Comparison of ENCODE assay signal across 8 cellular contexts in the genomic region with DNA sequence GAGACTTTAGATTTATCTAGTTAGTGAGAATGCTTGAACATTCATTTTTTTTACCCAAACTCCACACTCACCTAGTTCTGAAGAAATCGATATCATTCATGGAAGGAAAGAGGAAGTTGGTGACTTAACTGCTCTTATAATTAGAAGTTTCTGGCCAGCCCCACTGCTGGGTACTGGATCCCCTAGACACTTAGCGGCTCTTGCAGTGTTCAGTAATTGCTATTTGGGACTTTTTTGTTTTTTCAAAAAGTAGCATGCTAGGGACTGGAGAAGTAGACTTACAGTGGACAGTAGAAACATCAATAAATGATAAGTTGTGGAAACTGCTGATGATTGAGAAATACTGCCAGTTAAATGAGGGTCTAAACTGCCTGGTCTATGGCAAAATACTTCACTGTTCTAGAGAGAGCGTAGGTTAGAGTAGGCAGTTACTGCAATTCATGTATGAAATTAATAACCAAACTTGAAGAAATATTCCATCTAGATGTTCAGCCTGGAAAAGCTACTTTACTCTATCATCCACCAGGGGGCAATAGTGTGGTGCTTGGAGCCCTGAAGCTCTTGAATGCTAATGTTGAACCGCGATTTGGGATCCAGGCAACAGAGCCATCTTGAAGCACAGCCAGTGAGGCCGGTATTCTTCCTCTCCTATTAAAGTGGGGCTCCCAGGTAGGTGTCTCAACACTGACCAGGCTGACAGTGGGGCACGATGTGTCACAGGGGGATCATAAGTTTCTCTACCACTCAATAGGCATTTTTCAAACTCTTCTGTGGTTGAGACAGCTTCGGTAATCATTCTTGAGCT.
DNase-seq lines count a peak whose midpoint lies in the region; ATAC-seq and TF ChIP-seq lines count a peak whose summit lies in the region.

No MANE protein-coding gene starts in this region.

- no peaks in the 10 kb centered on the region for H3K36me3 Mint-ChIP-seq in osteocyte (ENCODE audit: unreplicated experiment)

- H3K27me3 ChIP-seq in WERI-Rb-1 (ENCODE audit: insufficient read depth, low read depth, severe bottlenecking) = no peaks in the 10 kb centered on the region

- peaks cover 23% of the 10 kb centered on the region for H3K27me3 Mint-ChIP-seq in osteocyte (ENCODE audit: unreplicated experiment)

- H3K27ac ChIP-seq in WERI-Rb-1 = no peak overlapping the region

- H3K4me1 Mint-ChIP-seq in osteocyte (ENCODE audit: unreplicated experiment) = peaks cover 1% of the 10 kb centered on the region

- H3K9me3 Mint-ChIP-seq in osteocyte (ENCODE audit: unreplicated experiment) = peaks cover 11% of the 10 kb centered on the region

- ATAC-seq in HG02938 (IDR thresholded peaks at IDR 0.05; ENCODE audit: unreplicated experiment) = peak; percentile 84

- no peaks in the 10 kb centered on the region for H3K36me3 ChIP-seq in WERI-Rb-1

- peak; percentile 67 for DNase-seq in ACHN
- DNase-seq in NCI-H2029 (lab: John Stamatoyannopoulos, UW) = peak; percentile 44
- peak; percentile 33 for DNase-seq in WERI-Rb-1
- peak; percentile 46 for DNase-seq in foreskin melanocyte
- DNase-seq in osteocyte (ENCODE audit: extremely low spot score, unreplicated experiment) = no peak
- DNase-seq in NCI-H774 (lab: John Stamatoyannopoulos, UW) = no peak

- H3K4me3 Mint-ChIP-seq in osteocyte (ENCODE audit: unreplicated experiment) = no peak overlapping the region

- TF ChIP-seq CTCF in GM12874 (IDR thresholded peaks at IDR 0.05; ENCODE audit: insufficient read depth, low read depth, low read length) (peak; percentile 59), WERI-Rb-1 (IDR thresholded peaks at IDR 0.05; ENCODE audit: low read depth, low read length) (peak; percentile 65), osteocyte (IDR thresholded peaks at IDR 0.05) (peak; percentile 80)

- no peaks in the 10 kb centered on the region for H3K9me3 ChIP-seq in WERI-Rb-1 (ENCODE audit: severe bottlenecking)

- no peak overlapping the region for H3K27ac Mint-ChIP-seq in osteocyte (ENCODE audit: unreplicated experiment)

- in situ Hi-C loops in ACHN (cut with HindIII; ENCODE audit: low pct_ligation_motif_present, low pct_unique_long_range_greater_than_20kb, low sequenced_read_pairs) = no loop called here

- no peak overlapping the region for H3K4me3 ChIP-seq in WERI-Rb-1 (ENCODE audit: low read depth, low read length)

Comparison
In these comparisons a context has a peak if more than half of its experiments do, and no peak if none do; other contexts are left out.
1. DNase-seq: peak in ACHN (single experiment), NCI-H2029 (single experiment), WERI-Rb-1 (single experiment) and foreskin melanocyte (single experiment); none in osteocyte (single experiment) and NCI-H774 (single experiment).
2. Peak in every context shown above with its lines, with median percentiles within 50 percentile points of each other: CTCF ChIP-seq.